21 cellular contexts compared by ENCODE assay signal in the genomic region with DNA sequence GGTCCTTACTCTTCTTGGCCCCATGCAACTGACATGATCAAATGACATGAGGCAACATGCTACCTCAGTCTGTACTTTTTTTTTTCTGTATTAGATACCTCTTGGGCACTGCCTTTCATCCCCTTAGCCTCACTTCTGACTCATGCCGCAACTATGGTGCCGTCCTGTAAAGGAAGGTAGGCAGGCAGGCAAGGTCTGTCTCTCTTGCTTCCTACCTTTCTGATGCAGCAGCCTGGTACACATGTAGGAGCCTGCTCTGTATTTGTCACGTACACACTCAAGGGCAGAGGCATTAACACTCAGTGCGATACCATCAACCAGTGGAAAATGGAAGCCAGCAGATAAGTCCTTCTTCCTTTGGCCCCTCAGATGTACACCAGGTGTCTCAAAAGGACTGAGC.
"Had no signal": no experiment of that assay in that cellular context is flagged by ENCODE, and none has a peak within 500 bp of the region (broad histone marks: within the 10 kb centered on the region; RNA-seq: fewer than 3 reads in every experiment).

No MANE protein-coding gene starts in this region.

- ATAC-seq: body of pancreas, WTC11 had no signal

- H3K4me1 ChIP-seq: body of pancreas, left ventricle myocardium inferior, prostate gland, right atrium auricular region, upper lobe of left lung had no signal

- H3K27ac ChIP-seq: body of pancreas, left ventricle myocardium inferior, neutrophil, ovary, prostate gland, right atrium auricular region, thoracic aorta, upper lobe of left lung had no signal

- H3K36me3 ChIP-seq: ovary, prostate gland, right atrium auricular region, thoracic aorta had no signal

- H3K27me3 ChIP-seq: body of pancreas, neutrophil, ovary, right atrium auricular region, upper lobe of left lung had no signal

- H3K4me3 ChIP-seq: body of pancreas, left ventricle myocardium inferior, ovary, prostate gland, right atrium auricular region, thoracic aorta, upper lobe of left lung had no signal

- FAIRE-seq: endometrium, frontal cortex, kidney had no signal

- DNase-seq: activated gamma-delta T cell treated with Interleukin-2 at 50 U/mL for 16 hours; activated T-cell treated with anti-CD3 and anti-CD28 coated beads, Interleukin-2, amount 50 U/mL, for 1 hour; anterior cingulate cortex; body of pancreas; caudate nucleus; effector CD4-positive, alpha-beta T cell; hypothalamus; kidney; left ventricle myocardium inferior; ovary; stimulated activated CD4-positive, alpha-beta T cell treated with anti-CD3 and anti-CD28 coated beads, Interleukin-4, amount 100 ng/mL, for 24 hours; stimulated activated naive CD4-positive, alpha-beta T cell treated with Interleukin-2 at 50 U/mL for 16 hours; T1000; upper lobe of left lung had no signal

- H3K9me3 ChIP-seq: body of pancreas, left ventricle myocardium inferior, neutrophil, ovary, prostate gland, right atrium auricular region, thoracic aorta, upper lobe of left lung had no signal
